ENCODE assay signal across 8 cellular contexts in the genomic region with DNA sequence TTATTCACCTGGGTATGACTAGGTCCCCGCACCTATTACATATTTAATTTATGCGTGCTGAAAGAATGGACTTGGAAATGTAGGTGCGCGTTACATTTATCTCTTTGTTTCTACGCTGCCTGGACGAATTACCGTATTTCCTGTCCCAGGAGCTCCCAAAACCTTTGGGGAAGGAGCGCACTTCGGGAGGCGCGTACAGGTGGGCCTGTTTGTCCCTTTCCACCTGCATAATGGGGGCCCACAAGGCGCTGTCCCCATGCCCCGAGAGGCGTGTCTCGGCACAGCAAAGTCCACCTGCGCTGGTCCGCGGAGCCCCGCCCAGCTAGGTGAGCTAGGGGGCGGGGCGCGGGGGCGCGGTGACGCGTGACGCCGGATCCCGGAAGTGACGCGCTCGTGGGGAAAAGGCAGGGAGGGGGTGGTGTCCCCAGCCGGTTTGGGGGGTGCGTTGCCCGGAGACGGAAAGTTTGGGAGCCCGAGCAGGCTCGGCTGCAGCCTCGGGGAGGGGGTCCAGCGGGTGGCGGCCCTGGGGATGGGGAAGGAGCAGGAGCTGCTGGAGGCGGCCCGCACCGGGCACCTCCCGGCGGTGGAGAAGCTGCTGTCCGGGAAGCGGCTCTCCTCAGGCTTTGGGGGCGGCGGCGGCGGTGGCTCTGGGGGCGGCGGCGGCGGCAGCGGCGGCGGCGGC. TPM values are rescaled to one million over a fixed set of nuclear protein-coding genes. Genes with fewer than 3 reads are reported as not detected.
DNase-seq lines count a peak whose midpoint lies in the region; ATAC-seq and TF ChIP-seq lines count a peak whose summit lies in the region.

A gene with protein sequence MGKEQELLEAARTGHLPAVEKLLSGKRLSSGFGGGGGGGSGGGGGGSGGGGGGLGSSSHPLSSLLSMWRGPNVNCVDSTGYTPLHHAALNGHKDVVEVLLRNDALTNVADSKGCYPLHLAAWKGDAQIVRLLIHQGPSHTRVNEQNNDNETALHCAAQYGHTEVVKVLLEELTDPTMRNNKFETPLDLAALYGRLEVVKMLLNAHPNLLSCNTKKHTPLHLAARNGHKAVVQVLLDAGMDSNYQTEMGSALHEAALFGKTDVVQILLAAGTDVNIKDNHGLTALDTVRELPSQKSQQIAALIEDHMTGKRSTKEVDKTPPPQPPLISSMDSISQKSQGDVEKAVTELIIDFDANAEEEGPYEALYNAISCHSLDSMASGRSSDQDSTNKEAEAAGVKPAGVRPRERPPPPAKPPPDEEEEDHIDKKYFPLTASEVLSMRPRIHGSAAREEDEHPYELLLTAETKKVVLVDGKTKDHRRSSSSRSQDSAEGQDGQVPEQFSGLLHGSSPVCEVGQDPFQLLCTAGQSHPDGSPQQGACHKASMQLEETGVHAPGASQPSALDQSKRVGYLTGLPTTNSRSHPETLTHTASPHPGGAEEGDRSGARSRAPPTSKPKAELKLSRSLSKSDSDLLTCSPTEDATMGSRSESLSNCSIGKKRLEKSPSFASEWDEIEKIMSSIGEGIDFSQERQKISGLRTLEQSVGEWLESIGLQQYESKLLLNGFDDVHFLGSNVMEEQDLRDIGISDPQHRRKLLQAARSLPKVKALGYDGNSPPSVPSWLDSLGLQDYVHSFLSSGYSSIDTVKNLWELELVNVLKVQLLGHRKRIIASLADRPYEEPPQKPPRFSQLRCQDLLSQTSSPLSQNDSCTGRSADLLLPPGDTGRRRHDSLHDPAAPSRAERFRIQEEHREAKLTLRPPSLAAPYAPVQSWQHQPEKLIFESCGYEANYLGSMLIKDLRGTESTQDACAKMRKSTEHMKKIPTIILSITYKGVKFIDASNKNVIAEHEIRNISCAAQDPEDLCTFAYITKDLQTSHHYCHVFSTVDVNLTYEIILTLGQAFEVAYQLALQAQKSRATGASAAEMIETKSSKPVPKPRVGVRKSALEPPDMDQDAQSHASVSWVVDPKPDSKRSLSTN (plus strand): TSS at position 382 of the 682 bp plus-strand sequence. CDS start 148 bp downstream, at position 530.

- no peaks in the 10 kb centered on the region for H3K9me3 ChIP-seq in lower lobe of right lung

- peak within 1 kb of the TSS; percentile 65 for H3K4me3 ChIP-seq in GM12875 (ENCODE audit: low read depth, low read length)
- peak within 1 kb of the TSS; percentile 57 to 100 (median 89) for H3K4me3 ChIP-seq in dorsolateral prefrontal cortex
- peak within 1 kb of the TSS; percentile 73 for H3K4me3 ChIP-seq in lower lobe of right lung

- no peak for TF ChIP-seq CTCF in GM12875 (IDR thresholded peaks at IDR 0.05; ENCODE audit: borderline replicate concordance, insufficient read depth, low read depth, low read length)
- peak in 2 of 56 donors; percentile 15 to 29 for TF ChIP-seq CTCF in dorsolateral prefrontal cortex (IDR thresholded peaks at IDR 0.05 in 54 of 56, conservative IDR thresholded peaks at IDR 0.05 in 2 of 56; ENCODE audit: low read depth in 1 of 56, partially characterized antibody in 56 of 56)
- TF ChIP-seq CTCF in lower lobe of right lung (IDR thresholded peaks at IDR 0.05), result no peak

- peaks cover 57% of the 10 kb centered on the region for H3K4me1 ChIP-seq in lower lobe of right lung

- DNase-seq in NCI-H526 (lab: John Stamatoyannopoulos, UW), result peak; percentile 45 to 91
- DNase-seq in activated CD4-positive, alpha-beta T cell treated with anti-CD3 and anti-CD28 coated beads, Interleukin-2, amount 50 U/mL, for 48 hours, result peak; percentile 90 to 91
- DNase-seq in dorsolateral prefrontal cortex, result peak; percentile 78 to 95 (median 88)
- peak; percentile 91 for DNase-seq in lower lobe of right lung
- DNase-seq in stimulated activated CD4-positive, alpha-beta T cell treated with anti-CD3 and anti-CD28 coated beads, Interleukin-4, amount 100 ng/mL, for 48 hours (ENCODE audit: low read depth in 2 of 2), result peak; percentile 80 to 91

- peak; percentile 50 for ATAC-seq in HG03039 (IDR thresholded peaks at IDR 0.05; ENCODE audit: unreplicated experiment)
- ATAC-seq in lower lobe of right lung, result peak; percentile 95 to 96
- ATAC-seq in HG02623 (IDR thresholded peaks at IDR 0.05; ENCODE audit: unreplicated experiment), result no peak

- H3K36me3 ChIP-seq in lower lobe of right lung, result no peaks in the 10 kb centered on the region

- peak within 1 kb of the TSS; percentile 18 to 94 (median 84) for H3K27ac ChIP-seq in dorsolateral prefrontal cortex
- peak within 1 kb of the TSS; percentile 88 for H3K27ac ChIP-seq in lower lobe of right lung

- intact Hi-C loops in dorsolateral prefrontal cortex (cut with DNase I) (loop anchor here (1.0 to 5.0 kb wide), 9 partner anchors 93 to 368 kb away; a partner anchor contains a TSS), lower lobe of right lung (cut with DNase I) (no loop called here)

- H3K27me3 ChIP-seq in dorsolateral prefrontal cortex (no peaks in the 10 kb centered on the region), lower lobe of right lung (ENCODE audit: low read depth) (no peaks in the 10 kb centered on the region)

RNA-seq across cellular contexts. Expression of the gene that starts here (rescaled TPM):
- total RNA-seq in dorsolateral prefrontal cortex (10 to 100 TPM; 27.6 to 68.9 (median 44.8) TPM), lower lobe of right lung (48.1 TPM)
